ENCODE assay signal across 26 cellular contexts in genomic region chr7:1765336-1765735, GRCh38.
DNase-seq lines count a peak whose midpoint lies in the region; ATAC-seq, FAIRE-seq and TF ChIP-seq lines count a peak whose summit lies in the region.
"Had no signal": no experiment of that assay in that cellular context is flagged by ENCODE, and none has a peak within 500 bp of the region (broad histone marks: within the 10 kb centered on the region; RNA-seq: fewer than 3 reads in every experiment).

No MANE protein-coding gene starts in this region.

- no peak overlapping the region for H3K27ac ChIP-seq in RWPE2 (ENCODE audit: poor library complexity, severe bottlenecking)
- no peak overlapping the region for H3K27ac ChIP-seq in kidney (ENCODE audit: low read depth in 2 of 2, low read length in 2 of 2)
- H3K27ac ChIP-seq in upper lobe of right lung = no peak overlapping the region
- no peak overlapping the region for H3K27ac ChIP-seq in H9 (ENCODE audit: insufficient read length, low read depth, low read length)
- H3K27ac ChIP-seq: A549; BLaER1 treated with 17β-estradiol and CSF1 and Interleukin-3, amounts not matched to agents 10 nM and 100 nM; GM23248 had no signal

- H3T11ph ChIP-seq in H9 (ENCODE audit: low read length) = no peak overlapping the region

- H3K27me3 ChIP-seq in H7 (ENCODE audit: control insufficient read depth, insufficient read depth, low read length) (no peaks in the 10 kb centered on the region), RWPE2 (ENCODE audit: insufficient read depth, poor library complexity, severe bottlenecking) (no peaks in the 10 kb centered on the region), upper lobe of right lung (no peaks in the 10 kb centered on the region), H9 (ENCODE audit: insufficient read depth, low read length) (no peaks in the 10 kb centered on the region)
- H3K27me3 ChIP-seq: BE2C; BLaER1 treated with 17β-estradiol and CSF1 and Interleukin-3, amounts not matched to agents 10 nM and 100 nM had no signal

- no peaks in the 10 kb centered on the region for H3K4me1 Mint-ChIP-seq in osteocyte (ENCODE audit: unreplicated experiment)
- H3K4me1 Mint-ChIP-seq in H9 = peaks cover 2 to 3% of the 10 kb centered on the region in 2 experiments; a peak in 3 of 4 replicates
- H3K4me1 Mint-ChIP-seq: CD14-positive monocyte; CD8-positive, alpha-beta memory T cell had no signal

- H3K4ac ChIP-seq in H9 (ENCODE audit: low read depth, low read length) = no peak overlapping the region

- no peak for FAIRE-seq in kidney (lab: Jason Lieb, UNC)
- FAIRE-seq: A549, D721Med, GM12878, H1 had no signal

- WGBS in H9 (ENCODE audit: extremely low coverage, insufficient read length, low lambda C conversion rate) = no CpG with 5 or more reads among the region's 13 CpGs

- H2BK12ac ChIP-seq in H9 (ENCODE audit: insufficient read length, low read depth, low read length) = no peak overlapping the region

- H2AFZ ChIP-seq in H9 (ENCODE audit: low read length) = no peak overlapping the region
- H2AFZ ChIP-seq: GM23248 had no signal

- TF ChIP-seq CTCF in RWPE2 (IDR thresholded peaks at IDR 0.05; ENCODE audit: poor library complexity, severe bottlenecking) = no peak
- TF ChIP-seq CTCF in kidney (IDR thresholded peaks at IDR 0.05; ENCODE audit: borderline replicate concordance, extremely low read depth, insufficient read depth) = no peak
- no peak for TF ChIP-seq CTCF in upper lobe of right lung (IDR thresholded peaks at IDR 0.05)
- TF ChIP-seq CTCF in osteocyte (IDR thresholded peaks at IDR 0.05) = no peak
- TF ChIP-seq CTCF in H9 (conservative IDR thresholded peaks at IDR 0.05) = no peak

- H3K9me3 ChIP-seq in RWPE2 (ENCODE audit: severe bottlenecking) (no peaks in the 10 kb centered on the region), kidney (ENCODE audit: control insufficient read depth in 1 of 2, low read length in 2 of 2) (peaks cover 3 to 5% of the 10 kb centered on the region in 2 donors), upper lobe of right lung (no peaks in the 10 kb centered on the region), H9 (ENCODE audit: control insufficient read depth, low read depth, low read length) (no peaks in the 10 kb centered on the region)

- H3K27me3 Mint-ChIP-seq in osteocyte (ENCODE audit: unreplicated experiment) = peaks cover 3% of the 10 kb centered on the region
- H3K27me3 Mint-ChIP-seq in H9 (ENCODE audit: low read depth) = peaks cover 9% of the 10 kb centered on the region
- H3K27me3 Mint-ChIP-seq: CD4-positive, alpha-beta T cell had no signal

- peak; percentile 17 for DNase-seq in H7
- DNase-seq in RWPE2 (ENCODE audit: low spot score) = peak; percentile 34
- peak; percentile 42 for DNase-seq in kidney
- peak; percentile 23 for DNase-seq in upper lobe of right lung
- DNase-seq in osteocyte (ENCODE audit: extremely low spot score, unreplicated experiment) = no peak
- no peak for DNase-seq in H9
- DNase-seq: 8988T; ACHN; AML-193; BE2C; CD4-positive, alpha-beta T cell; DMS 273 treated with DMSO at 0.1 percent for 48 hours; DMS79; EL; GDM1; GM23248; HFFc6 had no signal

- H2BK20ac ChIP-seq in H9 (ENCODE audit: low read depth, low read length, poor library complexity, severe bottlenecking) = no peak overlapping the region

- no peaks in the 10 kb centered on the region for H3K36me3 Mint-ChIP-seq in osteocyte (ENCODE audit: unreplicated experiment)
- peaks cover 0 to 3% (median 0%) of the 10 kb centered on the region in 3 experiments; a peak in 2 of 7 replicates for H3K36me3 Mint-ChIP-seq in H9 (ENCODE audit: insufficient read depth in 1 of 3, low read depth in 3 of 3)
- H3K36me3 Mint-ChIP-seq: CD14-positive monocyte; CD8-positive, alpha-beta memory T cell had no signal

- H3K36me3 ChIP-seq in H7 (replicated peaks; ENCODE audit: control insufficient read depth, insufficient read depth, low read length) (no peaks in the 10 kb centered on the region), RWPE2 (ENCODE audit: low read depth) (no peaks in the 10 kb centered on the region), kidney (ENCODE audit: control insufficient read depth in 1 of 2, insufficient read depth in 2 of 2, low read length in 2 of 2) (no peaks in the 10 kb centered on the region), upper lobe of right lung (no peaks in the 10 kb centered on the region)
- H3K36me3 ChIP-seq: BE2C; BLaER1 treated with 17β-estradiol and CSF1 and Interleukin-3, amounts not matched to agents 10 nM and 100 nM; HAP-1 had no signal

- no peaks in the 10 kb centered on the region for H3K23me2 ChIP-seq in H9 (ENCODE audit: insufficient read length, low read depth, low read length, poor library complexity, severe bottlenecking)

- no peak overlapping the region for H2AK5ac ChIP-seq in H9 (ENCODE audit: insufficient read length, low read length)

- no peak for ATAC-seq in RWPE2 (ENCODE audit: low read depth)
- ATAC-seq in upper lobe of right lung = no peak
- no peak for ATAC-seq in GM18861 (IDR thresholded peaks at IDR 0.05; ENCODE audit: unreplicated experiment)
- ATAC-seq: A549, GM12878 had no signal

- no peak overlapping the region for H4K8ac ChIP-seq in H9 (replicated peaks; ENCODE audit: insufficient read length, low read depth, low read length)

- H3K4me1 ChIP-seq in RWPE2 (ENCODE audit: insufficient read depth, poor library complexity, severe bottlenecking) = no peaks in the 10 kb centered on the region
- no peaks in the 10 kb centered on the region for H3K4me1 ChIP-seq in kidney (ENCODE audit: control insufficient read depth in 1 of 2, insufficient read depth in 1 of 2, low read depth in 1 of 2, low read length in 2 of 2)
- H3K4me1 ChIP-seq in upper lobe of right lung = no peaks in the 10 kb centered on the region
- no peaks in the 10 kb centered on the region for H3K4me1 ChIP-seq in H9 (ENCODE audit: insufficient read depth, low read length)
- H3K4me1 ChIP-seq: A549; BE2C; BLaER1 treated with 17β-estradiol and CSF1 and Interleukin-3, amounts not matched to agents 10 nM and 100 nM; HAP-1 had no signal

- no peaks in the 10 kb centered on the region for H3K9me3 Mint-ChIP-seq in osteocyte (ENCODE audit: unreplicated experiment)
- H3K9me3 Mint-ChIP-seq in H9 = peaks cover 12 to 19% of the 10 kb centered on the region in 2 experiments
- H3K9me3 Mint-ChIP-seq: CD4-positive, alpha-beta T cell had no signal

- H4K20me1 ChIP-seq in H9 (ENCODE audit: control insufficient read depth, insufficient read depth, insufficient read length) = peaks cover 5% of the 10 kb centered on the region
- H4K20me1 ChIP-seq: BLaER1 treated with 17β-estradiol and CSF1 and Interleukin-3, amounts not matched to agents 10 nM and 100 nM had no signal

- no peak overlapping the region for H3K9ac ChIP-seq in kidney (ENCODE audit: low read length in 2 of 2)
- no peak overlapping the region for H3K9ac ChIP-seq in H9 (ENCODE audit: extremely low read depth, insufficient read length, low read length)
- H3K9ac ChIP-seq: BLaER1 treated with 17β-estradiol and CSF1 and Interleukin-3, amounts not matched to agents 10 nM and 100 nM; GM23248 had no signal

- H3K79me2 ChIP-seq in H9 (ENCODE audit: insufficient read depth, low read length) = no peaks in the 10 kb centered on the region

- no peak overlapping the region for H3K4me2 ChIP-seq in H9 (ENCODE audit: insufficient read depth, insufficient read length, low read length)
- H3K4me2 ChIP-seq: A549; BLaER1 treated with 17β-estradiol and CSF1 and Interleukin-3, amounts not matched to agents 10 nM and 100 nM had no signal

- no peak overlapping the region for H2BK5ac ChIP-seq in H9 (ENCODE audit: insufficient read length, low read length)

- H3K27ac Mint-ChIP-seq in osteocyte (ENCODE audit: unreplicated experiment) = no peak overlapping the region
- H3K27ac Mint-ChIP-seq in H9 = no peak overlapping the region; a peak in 1 of 7 replicates
- H3K27ac Mint-ChIP-seq: CD14-positive monocyte; CD4-positive, alpha-beta T cell; CD8-positive, alpha-beta memory T cell; HFFc6 had no signal

- H3K4me3 ChIP-seq in H7 (ENCODE audit: insufficient read depth, low read depth, low read length) = no peak overlapping the region
- no peak overlapping the region for H3K4me3 ChIP-seq in RWPE2 (ENCODE audit: severe bottlenecking)
- no peak overlapping the region for H3K4me3 ChIP-seq in kidney (ENCODE audit: low read length in 2 of 2)
- no peak overlapping the region for H3K4me3 ChIP-seq in upper lobe of right lung
- H3K4me3 ChIP-seq: A549; BLaER1 treated with 17β-estradiol and CSF1 and Interleukin-3, amounts not matched to agents 10 nM and 100 nM; GM12878; GM23248; HAP-1 had no signal

- no peak overlapping the region for H2BK15ac ChIP-seq in H9 (ENCODE audit: low read depth, low read length)

- no peak overlapping the region for H3K4me3 Mint-ChIP-seq in osteocyte (ENCODE audit: unreplicated experiment)
- H3K4me3 Mint-ChIP-seq in H9 = no peak overlapping the region
- H3K4me3 Mint-ChIP-seq: CD14-positive monocyte; CD4-positive, alpha-beta T cell; CD8-positive, alpha-beta memory T cell; HFFc6 had no signal

- no peak overlapping the region for H3K23ac ChIP-seq in H9 (ENCODE audit: insufficient read length, low read depth, low read length)

- no peak overlapping the region for H4K5ac ChIP-seq in H9 (ENCODE audit: insufficient read length, low read depth, low read length)

- H3K79me1 ChIP-seq in H9 (ENCODE audit: insufficient read depth, low read depth, low read length, poor library complexity, severe bottlenecking) = no peaks in the 10 kb centered on the region

- H3K14ac ChIP-seq in H9 (ENCODE audit: insufficient read depth, low read length) = no peak overlapping the region

- no peak overlapping the region for H3K18ac ChIP-seq in H9 (ENCODE audit: insufficient read length, low read depth, low read length)

- no peak overlapping the region for H4K91ac ChIP-seq in H9 (ENCODE audit: insufficient read length, low read depth, low read length)

- no peak overlapping the region for H3K56ac ChIP-seq in H9 (ENCODE audit: insufficient read length, low read depth, low read length)

- H2BK120ac ChIP-seq in H9 (ENCODE audit: low read depth, low read length, poor library complexity, severe bottlenecking) = no peak overlapping the region

- intact Hi-C loops in kidney (cut with DNase I) (no loop called here), upper lobe of right lung (cut with DNase I) (no loop called here)

Comparison
In these comparisons a context has a peak if more than half of its experiments do, and no peak if none do; other contexts are left out.
1. DNase-seq: peak in H7 (single experiment), RWPE2 (single experiment), kidney (single experiment) and upper lobe of right lung (single experiment); none in osteocyte (single experiment) and H9 (single experiment).